ENCODE assay signal across 1 cellular context in genomic region chr3:113421082-113421481, GRCh38.
TF ChIP-seq lines count a peak whose summit lies in the region.

No MANE protein-coding gene starts in this region.

TF ChIP-seq in GM12878, 131 proteins besides CTCF, POLR2A, EP300 and RAD21 (continued from another document and continues in another):
- TF ChIP-seq ZBTB4 (CRISPR knock-in tag; IDR thresholded peaks at IDR 0.05) (no peak), SMARCA5 (IDR thresholded peaks at IDR 0.05) (no peak), ATF7 (IDR thresholded peaks at IDR 0.05; ENCODE audit: low read depth) (peak; percentile 41; the same call in 1 of the 2 replicates), POLR2AphosphoS5 (IDR thresholded peaks at IDR 0.05; ENCODE audit: low read length) (no peak), ZSCAN29 (IDR thresholded peaks at IDR 0.05) (no peak), ZNF384 (IDR thresholded peaks at IDR 0.05; ENCODE audit: borderline replicate concordance, low read depth, low read length) (no peak), RELB (IDR thresholded peaks at IDR 0.05; ENCODE audit: low read depth) (no peak), RCOR1 (conservative IDR thresholded peaks at IDR 0.05; ENCODE audit: low read depth, low read length) (no peak), CHD2 (IDR thresholded peaks at IDR 0.05; ENCODE audit: borderline replicate concordance, low read depth, low read length) (no peak), TCF3 (IDR thresholded peaks at IDR 0.05; ENCODE audit: borderline replicate concordance, insufficient read depth, low read depth, low read length) (no peak), E4F1 (IDR thresholded peaks at IDR 0.05; ENCODE audit: borderline replicate concordance, partially characterized antibody) (no peak), SIX5 (IDR thresholded peaks at IDR 0.05; ENCODE audit: low read depth, low read length, severe bottlenecking) (no peak), CREB1 (IDR thresholded peaks at IDR 0.05; ENCODE audit: low read depth) (no peak), HDAC6 (IDR thresholded peaks at IDR 0.05; ENCODE audit: unreplicated experiment) (no peak), ZBTB40 (IDR thresholded peaks at IDR 0.05; ENCODE audit: borderline replicate concordance) (no peak), SUZ12 (IDR thresholded peaks at IDR 0.05; ENCODE audit: unreplicated experiment) (no peak), TCF7 (IDR thresholded peaks at IDR 0.05; ENCODE audit: borderline replicate concordance) (no peak), ZNF24 (IDR thresholded peaks at IDR 0.05) (no peak), POU2F2 (IDR thresholded peaks at IDR 0.05; ENCODE audit: borderline replicate concordance, low read depth, low read length) (peak; percentile 59; the same call in 1 of the 3 replicates), E2F8 (IDR thresholded peaks at IDR 0.05; ENCODE audit: low read depth, partially characterized antibody) (no peak), MEF2B (IDR thresholded peaks at IDR 0.05; ENCODE audit: partially characterized antibody, poor library complexity, severe bottlenecking) (peak; percentile 34), PAX8 (IDR thresholded peaks at IDR 0.05) (no peak), BHLHE40 (IDR thresholded peaks at IDR 0.05; ENCODE audit: borderline replicate concordance in 1 of 2, low read depth in 2 of 2, low read length in 1 of 2) (no peak), HSF1 (IDR thresholded peaks at IDR 0.05; ENCODE audit: low read depth, low read length) (no peak), CBX5 (IDR thresholded peaks at IDR 0.05; ENCODE audit: low read depth) (no peak), FOXM1 (IDR thresholded peaks at IDR 0.05; ENCODE audit: low read depth, low read length) (no peak), DPF2 (IDR thresholded peaks at IDR 0.05) (no peak), BRCA1 (IDR thresholded peaks at IDR 0.05; ENCODE audit: low read depth, low read length) (no peak), SUPT20H (IDR thresholded peaks at IDR 0.05; ENCODE audit: borderline replicate concordance, control insufficient read depth, low read depth, low read length) (no peak), MXI1 (IDR thresholded peaks at IDR 0.05; ENCODE audit: low read depth, low read length) (no peak), HCFC1 (IDR thresholded peaks at IDR 0.05; ENCODE audit: low read length) (no peak), MTA2 (IDR thresholded peaks at IDR 0.05; ENCODE audit: low read depth) (peak; percentile 69), RUNX3 (IDR thresholded peaks at IDR 0.05; ENCODE audit: low read length) (peak; percentile 46)
- TF ChIP-seq, protein P1, sequence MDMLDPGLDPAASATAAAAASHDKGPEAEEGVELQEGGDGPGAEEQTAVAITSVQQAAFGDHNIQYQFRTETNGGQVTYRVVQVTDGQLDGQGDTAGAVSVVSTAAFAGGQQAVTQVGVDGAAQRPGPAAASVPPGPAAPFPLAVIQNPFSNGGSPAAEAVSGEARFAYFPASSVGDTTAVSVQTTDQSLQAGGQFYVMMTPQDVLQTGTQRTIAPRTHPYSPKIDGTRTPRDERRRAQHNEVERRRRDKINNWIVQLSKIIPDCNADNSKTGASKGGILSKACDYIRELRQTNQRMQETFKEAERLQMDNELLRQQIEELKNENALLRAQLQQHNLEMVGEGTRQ (IDR thresholded peaks at IDR 0.05; ENCODE audit: borderline replicate concordance, low read depth, low read length): no peak
- TF ChIP-seq, protein P2, sequence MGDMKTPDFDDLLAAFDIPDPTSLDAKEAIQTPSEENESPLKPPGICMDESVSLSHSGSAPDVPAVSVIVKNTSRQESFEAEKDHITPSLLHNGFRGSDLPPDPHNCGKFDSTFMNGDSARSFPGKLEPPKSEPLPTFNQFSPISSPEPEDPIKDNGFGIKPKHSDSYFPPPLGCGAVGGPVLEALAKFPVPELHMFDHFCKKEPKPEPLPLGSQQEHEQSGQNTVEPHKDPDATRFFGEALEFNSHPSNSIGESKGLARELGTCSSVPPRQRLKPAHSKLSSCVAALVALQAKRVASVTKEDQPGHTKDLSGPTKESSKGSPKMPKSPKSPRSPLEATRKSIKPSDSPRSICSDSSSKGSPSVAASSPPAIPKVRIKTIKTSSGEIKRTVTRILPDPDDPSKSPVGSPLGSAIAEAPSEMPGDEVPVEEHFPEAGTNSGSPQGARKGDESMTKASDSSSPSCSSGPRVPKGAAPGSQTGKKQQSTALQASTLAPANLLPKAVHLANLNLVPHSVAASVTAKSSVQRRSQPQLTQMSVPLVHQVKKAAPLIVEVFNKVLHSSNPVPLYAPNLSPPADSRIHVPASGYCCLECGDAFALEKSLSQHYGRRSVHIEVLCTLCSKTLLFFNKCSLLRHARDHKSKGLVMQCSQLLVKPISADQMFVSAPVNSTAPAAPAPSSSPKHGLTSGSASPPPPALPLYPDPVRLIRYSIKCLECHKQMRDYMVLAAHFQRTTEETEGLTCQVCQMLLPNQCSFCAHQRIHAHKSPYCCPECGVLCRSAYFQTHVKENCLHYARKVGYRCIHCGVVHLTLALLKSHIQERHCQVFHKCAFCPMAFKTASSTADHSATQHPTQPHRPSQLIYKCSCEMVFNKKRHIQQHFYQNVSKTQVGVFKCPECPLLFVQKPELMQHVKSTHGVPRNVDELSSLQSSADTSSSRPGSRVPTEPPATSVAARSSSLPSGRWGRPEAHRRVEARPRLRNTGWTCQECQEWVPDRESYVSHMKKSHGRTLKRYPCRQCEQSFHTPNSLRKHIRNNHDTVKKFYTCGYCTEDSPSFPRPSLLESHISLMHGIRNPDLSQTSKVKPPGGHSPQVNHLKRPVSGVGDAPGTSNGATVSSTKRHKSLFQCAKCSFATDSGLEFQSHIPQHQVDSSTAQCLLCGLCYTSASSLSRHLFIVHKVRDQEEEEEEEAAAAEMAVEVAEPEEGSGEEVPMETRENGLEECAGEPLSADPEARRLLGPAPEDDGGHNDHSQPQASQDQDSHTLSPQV (IDR thresholded peaks at IDR 0.05): no peak
